8 cellular contexts compared by ENCODE assay signal in the genomic region with DNA sequence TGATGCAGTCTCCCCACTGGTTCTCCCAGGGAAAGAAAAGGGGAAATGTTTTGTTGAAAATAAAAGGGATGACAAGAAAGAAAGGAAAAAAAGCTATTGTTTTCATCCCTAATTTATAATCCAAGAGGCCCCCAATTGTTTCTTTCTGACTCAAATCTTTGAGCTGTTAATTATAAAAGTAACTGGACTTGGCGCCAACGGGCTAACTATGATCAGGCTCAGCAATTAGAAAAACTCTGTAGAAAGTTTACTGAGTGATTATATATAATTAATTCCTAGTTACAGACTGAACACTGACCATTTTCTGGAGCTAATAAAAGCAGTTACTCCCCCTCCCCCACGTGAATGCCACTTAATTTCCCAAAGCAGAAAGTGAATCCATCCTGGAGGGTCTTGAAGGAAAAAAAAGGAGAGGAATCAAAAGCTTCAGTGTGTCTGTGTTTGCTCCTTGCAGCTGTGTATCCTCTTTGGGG. TPM values are rescaled to one million over a fixed set of nuclear protein-coding genes. Genes with fewer than 3 reads are reported as not detected.
A peak's percentile ranks its signal among the peaks of the same experiment; 100 is the strongest.
DNase-seq lines count a peak whose midpoint lies in the region; ATAC-seq, FAIRE-seq and TF ChIP-seq lines count a peak whose summit lies in the region.

No MANE protein-coding gene starts in this region.

- H3K9me3 ChIP-seq in DOHH2 (ENCODE audit: control insufficient read depth, insufficient read depth, low read length) (no peaks in the 10 kb centered on the region), endocrine pancreas (ENCODE audit: control insufficient read depth, low read length) (no peaks in the 10 kb centered on the region), pancreas (no peaks in the 10 kb centered on the region)

- no peaks in the 10 kb centered on the region for H3K36me3 Mint-ChIP-seq in progenitor cell of endocrine pancreas (ENCODE audit: insufficient read depth)

- ATAC-seq in pancreas (no peak), HG02973 (IDR thresholded peaks at IDR 0.05; ENCODE audit: unreplicated experiment) (no peak)

- H3K4me3 Mint-ChIP-seq in progenitor cell of endocrine pancreas (ENCODE audit: low read depth) = no peak overlapping the region

- H3F3A ChIP-seq in DOHH2 (ENCODE audit: control insufficient read depth, insufficient read depth) = peaks cover 24% of the 10 kb centered on the region

- H3K79me2 ChIP-seq in DOHH2 (ENCODE audit: control insufficient read depth, low read length) = peaks cover 97% of the 10 kb centered on the region

- peaks cover 20% of the 10 kb centered on the region for H3K4me1 Mint-ChIP-seq in progenitor cell of endocrine pancreas (ENCODE audit: low read depth)

- H3K4me1 ChIP-seq in DOHH2 (ENCODE audit: control insufficient read depth, low read length) (peaks cover 89% of the 10 kb centered on the region), endocrine pancreas (ENCODE audit: control insufficient read depth, insufficient read depth, low read length) (peaks cover 29% of the 10 kb centered on the region), pancreas (peaks cover 78 to 93% (median 92%) of the 10 kb centered on the region in 3 donors)

- FAIRE-seq in pancreas (lab: Jason Lieb, UNC) = no peak

- H3K27ac Mint-ChIP-seq in progenitor cell of endocrine pancreas = no peak overlapping the region

- TF ChIP-seq CTCF in DOHH2 (IDR thresholded peaks at IDR 0.05; ENCODE audit: low read depth, low read length, poor library complexity, severe bottlenecking) = no peak
- no peak for TF ChIP-seq CTCF in pancreas (IDR thresholded peaks at IDR 0.05)
- TF ChIP-seq CTCF in progenitor cell of endocrine pancreas (IDR thresholded peaks at IDR 0.05; ENCODE audit: unreplicated experiment) = no peak

- no peaks in the 10 kb centered on the region for H3K9me2 ChIP-seq in DOHH2 (replicated peaks; ENCODE audit: control insufficient read depth, low read length)

- H3K36me3 ChIP-seq in DOHH2 (ENCODE audit: control insufficient read depth, low read length) (peaks cover 70% of the 10 kb centered on the region), endocrine pancreas (ENCODE audit: control insufficient read depth, insufficient read depth, low read length) (no peaks in the 10 kb centered on the region), pancreas (no peaks in the 10 kb centered on the region)

- H3K27me3 Mint-ChIP-seq in progenitor cell of endocrine pancreas = no peaks in the 10 kb centered on the region

- no peak overlapping the region for H3K9ac ChIP-seq in endocrine pancreas (ENCODE audit: control insufficient read depth, insufficient read depth, low read length)

- peaks cover 7% of the 10 kb centered on the region; the same call in 1 of the 2 replicates for H4K20me1 ChIP-seq in DOHH2 (ENCODE audit: control insufficient read depth, insufficient read depth, low read depth, low read length)

- no peaks in the 10 kb centered on the region for H3K9me3 Mint-ChIP-seq in progenitor cell of endocrine pancreas (ENCODE audit: low read depth)

- intact Hi-C loops in pancreas (cut with DNase I) = no loop called here
- intact Hi-C loops in posterior vena cava (cut with DNase I) = no loop called here

- H3K27ac ChIP-seq in DOHH2 (ENCODE audit: low read depth, low read length) = peak overlapping the region; percentile 93
- peak overlapping the region; percentile 79 to 99 (median 96) for H3K27ac ChIP-seq in pancreas

- H3K27me3 ChIP-seq in DOHH2 (ENCODE audit: control insufficient read depth, low read length) (no peaks in the 10 kb centered on the region), endocrine pancreas (ENCODE audit: control insufficient read depth, insufficient read depth, low read length) (no peaks in the 10 kb centered on the region), pancreas (no peaks in the 10 kb centered on the region)

- H3K4me3 ChIP-seq in DOHH2 (ENCODE audit: low read length) (peak overlapping the region; percentile 89), endocrine pancreas (ENCODE audit: control insufficient read depth, insufficient read depth, low read length) (peak overlapping the region; percentile 68), pancreas (peak overlapping the region in 1 of 4 donors; percentile 29)

- peak overlapping the region; percentile 92 for H3K4me2 ChIP-seq in DOHH2 (ENCODE audit: low read length)

- 56 to 60% methylated on average over 3 of the region's 3 CpGs for WGBS in pancreas, 2 donors

- peak; percentile 55 for DNase-seq in NCI-H748 (lab: John Stamatoyannopoulos, UW; ENCODE audit: unreplicated experiment)
- no peak for DNase-seq in pancreas
- no peak for DNase-seq in posterior vena cava (ENCODE audit: low spot score)
- DNase-seq in progenitor cell of endocrine pancreas (ENCODE audit: low spot score, unreplicated experiment) = no peak
- DNase-seq in DMS 273 (lab: John Stamatoyannopoulos, UW; ENCODE audit: unreplicated experiment) = no peak

RNA-seq across cellular contexts. Expression of a gene that starts 3.2 kb away (rescaled TPM):
- 10 to 100 TPM; 11.3 to 25.6 (median 18.5) TPM for total RNA-seq in pancreas
- polyA plus RNA-seq in pancreas = 10 to 100 TPM; 10.8 to 13.9 TPM
- 10 to 100 TPM; 28.0 to 29.3 TPM for total RNA-seq in posterior vena cava
- 100 and 102 TPM in 2 replicates for total RNA-seq in progenitor cell of endocrine pancreas
